ENCODE assay signal across 7 cellular contexts in genomic region chr1:36397083-36397377, GRCh38. TPM values are rescaled to one million over a fixed set of nuclear protein-coding genes. Genes with fewer than 3 reads are reported as not detected.
A peak's percentile ranks its signal among the peaks of the same experiment; 100 is the strongest.
DNase-seq lines count a peak whose midpoint lies in the region; ATAC-seq, FAIRE-seq and TF ChIP-seq lines count a peak whose summit lies in the region.

No MANE protein-coding gene starts in this region.

- peaks cover 0 to 9% of the 10 kb centered on the region in 2 experiments for H4K20me1 ChIP-seq in H1 (replicated peaks in 1 of 2; ENCODE audit: control insufficient read depth in 1 of 2, insufficient read depth in 2 of 2, low read length in 2 of 2)
- no peaks in the 10 kb centered on the region for H4K20me1 ChIP-seq in neural cell (ENCODE audit: insufficient read depth)

- H3K79me2 ChIP-seq in H1 (ENCODE audit: control insufficient read depth in 1 of 2, insufficient read depth in 2 of 2, low read length in 2 of 2): peaks cover 0 to 11% of the 10 kb centered on the region in 2 experiments; a peak in 3 of 4 replicates
- no peaks in the 10 kb centered on the region for H3K79me2 ChIP-seq in neural cell (replicated peaks; ENCODE audit: insufficient read depth, low read length)

- peak overlapping the region; percentile 85 for H2BK5ac ChIP-seq in H1 (ENCODE audit: low read depth, low read length)

- no peaks in the 10 kb centered on the region for H3K9me2 ChIP-seq in neural cell (ENCODE audit: insufficient read depth, low read length)

- H2AFZ ChIP-seq in H1 (ENCODE audit: low read length) (peak overlapping the region; percentile 66; the same call in 1 of the 2 replicates), neural cell (ENCODE audit: low read depth, low read length) (peak overlapping the region; percentile 65)

- TF ChIP-seq CTCF in NB4 (IDR thresholded peaks at IDR 0.05; ENCODE audit: low read depth, low read length): no peak
- no peak for TF ChIP-seq CTCF in H1 (IDR thresholded peaks at IDR 0.05; ENCODE audit: control extremely low read depth in 1 of 3, insufficient read depth in 1 of 3, low read depth in 1 of 3, low read length in 3 of 3)
- TF ChIP-seq CTCF in neural cell (IDR thresholded peaks at IDR 0.05; ENCODE audit: poor library complexity, severe bottlenecking): no peak
- TF ChIP-seq CTCF in foreskin keratinocyte (conservative IDR thresholded peaks at IDR 0.05): no peak

- ATAC-seq in GM21576 (IDR thresholded peaks at IDR 0.05; ENCODE audit: unreplicated experiment): peak; percentile 20
- ATAC-seq in foreskin keratinocyte: no peak

- TF ChIP-seq POLR2A in NB4 (IDR thresholded peaks at IDR 0.05; ENCODE audit: extremely low read depth, insufficient read length) (no peak), H1 (IDR thresholded peaks at IDR 0.05; ENCODE audit: control extremely low read depth in 1 of 2, low read depth in 2 of 2, low read length in 2 of 2) (no peak)

- H3K4me2 ChIP-seq in H1 (ENCODE audit: insufficient read depth in 1 of 2, low read depth in 2 of 2, low read length in 2 of 2): peak overlapping the region; percentile 87 to 98
- H3K4me2 ChIP-seq in neural cell (ENCODE audit: low read length): peak overlapping the region; percentile 71

- H3K36me3 ChIP-seq in H1 (ENCODE audit: control insufficient read depth in 2 of 4, insufficient read depth in 4 of 4, low read length in 3 of 4): peaks cover 3 to 14% (median 13%) of the 10 kb centered on the region in 4 experiments; a peak in 7 of 8 replicates
- H3K36me3 ChIP-seq in neural cell (ENCODE audit: insufficient read depth, low read length): no peaks in the 10 kb centered on the region

- CTCF ChIA-PET in H1 (lab: Charles Lee; ENCODE audit: partially characterized antibody): interaction anchor here (0.8 to 3.6 kb wide), 8 partner anchors 8 to 172 kb away, joined by 3 to 28 read pairs (median 4); partner anchors contain the start of genes OSCP1 and THRAP3

- peak overlapping the region; percentile 81; the same call in 1 of the 2 replicates for H2BK15ac ChIP-seq in H1 (ENCODE audit: low read length)

- H4K8ac ChIP-seq in H1 (ENCODE audit: extremely low read depth, insufficient read depth, low read length): peak overlapping the region; percentile 96; the same call in 1 of the 2 replicates

- H3K9me3 ChIP-seq in H1 (ENCODE audit: insufficient read depth in 2 of 2, low read depth in 1 of 2, low read length in 1 of 2) (no peaks in the 10 kb centered on the region), neural cell (ENCODE audit: low read length) (no peaks in the 10 kb centered on the region)

- H3K18ac ChIP-seq in H1 (ENCODE audit: extremely low read depth, low read length): peak overlapping the region; percentile 75

- H3K4me3 ChIP-seq in NB4 (ENCODE audit: low read depth, low read length) (peak overlapping the region; percentile 91), H1 (ENCODE audit: extremely low read depth in 1 of 4, insufficient read depth in 2 of 4, low read depth in 3 of 4, low read length in 4 of 4) (peak overlapping the region; percentile 73 to 87 (median 78)), neural cell (ENCODE audit: low read length) (peak overlapping the region; percentile 86)

- POLR2A ChIA-PET in H1 (lab: Charles Lee; ENCODE audit: partially characterized antibody): interaction anchor here (0.8 to 6.2 kb wide), 10 partner anchors 12 to 91 kb away, joined by 3 to 36 read pairs (median 4); partner anchors contain the start of genes EVA1B and SH3D21

- H2BK120ac ChIP-seq in H1 (replicated peaks; ENCODE audit: low read depth, low read length): no peak overlapping the region

- H3K79me1 ChIP-seq in H1 (ENCODE audit: low read depth, low read length): peaks cover 3% of the 10 kb centered on the region; the same call in 1 of the 2 replicates

- H2BK12ac ChIP-seq in H1 (ENCODE audit: low read depth, low read length): peak overlapping the region; percentile 80; the same call in 1 of the 2 replicates

- H4K5ac ChIP-seq in H1 (ENCODE audit: insufficient read length, low read depth, low read length): peak overlapping the region; percentile 62

- H4K91ac ChIP-seq in H1 (replicated peaks; ENCODE audit: insufficient read length, low read length): no peak overlapping the region

- H3F3A ChIP-seq in neural cell (ENCODE audit: insufficient read depth, low read length, poor library complexity, severe bottlenecking): no peaks in the 10 kb centered on the region

- H3K14ac ChIP-seq in H1 (ENCODE audit: insufficient read length): no peak overlapping the region

- H3K27me3 ChIP-seq in H1 (replicated peaks in 1 of 4; ENCODE audit: control insufficient read depth in 3 of 4, extremely low read depth in 1 of 4, insufficient read depth in 3 of 4, low read length in 3 of 4): no peaks in the 10 kb centered on the region
- no peaks in the 10 kb centered on the region for H3K27me3 ChIP-seq in neural cell (ENCODE audit: insufficient read depth, low read depth, low read length)
- no peaks in the 10 kb centered on the region for H3K27me3 ChIP-seq in foreskin keratinocyte

- no peak overlapping the region for H2BK20ac ChIP-seq in H1 (ENCODE audit: low read length)

- H3K4me1 ChIP-seq in H1 (replicated peaks in 1 of 4; ENCODE audit: control insufficient read depth in 3 of 4, insufficient read depth in 4 of 4, low read length in 3 of 4) (peaks cover 0 to 11% (median 9%) of the 10 kb centered on the region in 4 experiments; a peak in 5 of 7 replicates), foreskin keratinocyte (no peaks in the 10 kb centered on the region)

- H3K27ac ChIP-seq in H1 (ENCODE audit: low read depth, low read length) (0 out of 2 replicates have a peak overlapping the region, but pooled peaks have one; percentile 25), neural cell (ENCODE audit: low read length) (peak overlapping the region; percentile 60), foreskin keratinocyte (no peak overlapping the region)

- TF ChIP-seq RAD21 in H1 (IDR thresholded peaks at IDR 0.05 in 1 of 2, conservative IDR thresholded peaks at IDR 0.05 in 1 of 2; ENCODE audit: low read depth in 2 of 2, low read length in 2 of 2) (no peak), neural cell (conservative IDR thresholded peaks at IDR 0.05) (no peak)

- peak overlapping the region; percentile 48; the same call in 1 of the 2 replicates for H2AK5ac ChIP-seq in H1 (ENCODE audit: low read depth, low read length)

- no peak for TF ChIP-seq EP300 in H1 (IDR thresholded peaks at IDR 0.05; ENCODE audit: borderline replicate concordance in 1 of 2, low read depth in 2 of 2, low read length in 2 of 2)
- no peak for TF ChIP-seq EP300 in neural cell (conservative IDR thresholded peaks at IDR 0.05; ENCODE audit: poor library complexity, severe bottlenecking)

- peaks cover 11% of the 10 kb centered on the region for H3K23me2 ChIP-seq in H1 (ENCODE audit: low read depth, low read length)

- FAIRE-seq in H1 (lab: Jason Lieb, UNC): no peak

- peak overlapping the region; percentile 64 for H3K56ac ChIP-seq in H1 (replicated peaks; ENCODE audit: insufficient read length, low read depth, low read length)

- peak overlapping the region; percentile 84 for H3K4ac ChIP-seq in H1 (replicated peaks; ENCODE audit: insufficient read length, low read depth, low read length)

- DNase-seq in NB4 (ENCODE audit: low read depth): no peak
- no peak for DNase-seq in H1 (ENCODE audit: low read depth in 1 of 2, low spot score in 2 of 2)
- DNase-seq in foreskin keratinocyte: no peak
- no peak for DNase-seq in HT-29 (ENCODE audit: low spot score)
- DNase-seq in NCI-H1417 (lab: John Stamatoyannopoulos, UW): no peak

- no peak overlapping the region for H3K23ac ChIP-seq in H1 (ENCODE audit: insufficient read length)

- H3K9ac ChIP-seq in H1 (replicated peaks in 1 of 4; ENCODE audit: extremely low read depth in 1 of 4, low read depth in 3 of 4, low read length in 3 of 4): peak overlapping the region; percentile 60 to 94 (median 76)
- peak overlapping the region; percentile 81 for H3K9ac ChIP-seq in neural cell (ENCODE audit: low read length)

- 23% methylated on average over 5 of the region's 5 CpGs; no CpG with 5 or more reads in 1 of the 2 experiments for WGBS in H1 (ENCODE audit: extremely low coverage in 1 of 2, insufficient coverage in 1 of 2, insufficient read length in 1 of 2, insufficient replicate concordance in 2 of 2, low coverage in 1 of 2, low lambda C conversion rate in 2 of 2, missing lambda C conversion rate in 1 of 2), 2 experiments

RNA-seq across cellular contexts. Expression of gene LSM10, which starts 0.7 kb away (rescaled TPM):
- total RNA-seq in H1 (2021; fragmentation: NEBNext Ultra II Directional; extraction: Animal tissue kit (Norgen Biotek cat#: 25700)): 59.1 and 59.5 TPM in 2 replicates
- polyA plus RNA-seq in H1 (2011; rRNA removed) (127 and 140 TPM in 2 replicates), neural cell (1.3 and 3.2 TPM in 2 replicates), foreskin keratinocyte (73.4 and 73.9 TPM in 2 replicates)
- polyA plus RNA-seq in H1 (2011; cell fraction: cytosol; rRNA removed): 111 TPM
- polyA plus RNA-seq in H1 (2011; cell fraction: nucleus; rRNA removed): 81.9 TPM
- polyA plus RNA-seq in H1 (2012, experiment 1 of 2): 50.0 to 87.8 TPM (median 80.4 TPM) in 4 replicates
- 128 TPM for polyA plus RNA-seq in H1 (2012, experiment 2 of 2)
- polyA plus RNA-seq in H1 (2013, experiment 1 of 2): 49.0 TPM
- 51.5 TPM for polyA plus RNA-seq in H1 (2013, experiment 2 of 2)
- 48.7 and 51.4 TPM in 2 replicates for polyA minus RNA-seq in H1 (2011; rRNA and poly(A)+ RNA removed)
- polyA minus RNA-seq in H1 (2011; cell fraction: cytosol; rRNA and poly(A)+ RNA removed): 28.0 TPM
- 25.3 TPM for polyA minus RNA-seq in H1 (2011; cell fraction: nucleus; rRNA and poly(A)+ RNA removed)
- 1.0 and 2.7 TPM in 2 replicates for polyA minus RNA-seq in neural cell
- total RNA-seq in foreskin keratinocyte: 16.1 and 25.6 TPM in 2 replicates
- 13.4 and 13.8 TPM in 2 replicates for total RNA-seq in HT-29 (2014; rRNA removed; shearing (Covaris generic))

RNA-seq across cellular contexts. Expression of gene STK40, which starts 11.3 kb away (rescaled TPM):
- 25.3 and 28.6 TPM in 2 replicates for total RNA-seq in H1 (2021; fragmentation: NEBNext Ultra II Directional; extraction: Animal tissue kit (Norgen Biotek cat#: 25700))
- polyA plus RNA-seq in H1 (2011; rRNA removed) (13.6 and 18.4 TPM in 2 replicates), neural cell (8.4 and 10.5 TPM in 2 replicates), foreskin keratinocyte (8.4 and 8.7 TPM in 2 replicates)
- polyA plus RNA-seq in H1 (2011; cell fraction: cytosol; rRNA removed): 13.7 TPM
- polyA plus RNA-seq in H1 (2011; cell fraction: nucleus; rRNA removed): 21.5 TPM
- polyA plus RNA-seq in H1 (2012, experiment 1 of 2): 13.3 to 18.6 TPM (median 17.3 TPM) in 4 replicates
- 17.6 TPM for polyA plus RNA-seq in H1 (2012, experiment 2 of 2)
- polyA plus RNA-seq in H1 (2013, experiment 1 of 2): 16.9 TPM
- 16.6 TPM for polyA plus RNA-seq in H1 (2013, experiment 2 of 2)
- polyA minus RNA-seq in H1 (2011; rRNA and poly(A)+ RNA removed): 16.3 and 18.9 TPM in 2 replicates
- 9.5 TPM for polyA minus RNA-seq in H1 (2011; cell fraction: cytosol; rRNA and poly(A)+ RNA removed)
- polyA minus RNA-seq in H1 (2011; cell fraction: nucleus; rRNA and poly(A)+ RNA removed): 5.5 TPM
- polyA minus RNA-seq in neural cell: 17.2 and 19.7 TPM in 2 replicates
- total RNA-seq in foreskin keratinocyte: 11.5 and 12.6 TPM in 2 replicates
- total RNA-seq in HT-29 (2014; rRNA removed; shearing (Covaris generic)): 21.0 and 26.2 TPM in 2 replicates

RNA-seq across cellular contexts. Expression of gene OSCP1, which starts 53.2 kb away (rescaled TPM):
- total RNA-seq in H1 (2021; fragmentation: NEBNext Ultra II Directional; extraction: Animal tissue kit (Norgen Biotek cat#: 25700)): 1.4 and 1.8 TPM in 2 replicates
- polyA plus RNA-seq in H1 (2011; rRNA removed) (3.2 and 3.3 TPM in 2 replicates), neural cell (16.2 and 20.7 TPM in 2 replicates), foreskin keratinocyte (4.9 TPM in 2 replicates)
- 2.4 TPM for polyA plus RNA-seq in H1 (2011; cell fraction: cytosol; rRNA removed)
- polyA plus RNA-seq in H1 (2011; cell fraction: nucleus; rRNA removed): 1.9 TPM
- 2.8 to 4.8 TPM (median 4.1 TPM) in 4 replicates for polyA plus RNA-seq in H1 (2012, experiment 1 of 2)
- 3.5 TPM for polyA plus RNA-seq in H1 (2012, experiment 2 of 2)
- 2.0 TPM for polyA plus RNA-seq in H1 (2013, experiment 1 of 2)
- 2.2 TPM for polyA plus RNA-seq in H1 (2013, experiment 2 of 2)
- polyA minus RNA-seq in H1 (2011; rRNA and poly(A)+ RNA removed): 1.7 and 4.6 TPM in 2 replicates
- polyA minus RNA-seq in H1 (2011; cell fraction: cytosol; rRNA and poly(A)+ RNA removed): 0.81 TPM
- 4.4 TPM for polyA minus RNA-seq in H1 (2011; cell fraction: nucleus; rRNA and poly(A)+ RNA removed)
- 22.2 and 25.6 TPM in 2 replicates for polyA minus RNA-seq in neural cell
- 4.4 and 5.8 TPM in 2 replicates for total RNA-seq in foreskin keratinocyte
- total RNA-seq in HT-29 (2014; rRNA removed; shearing (Covaris generic)): 1.1 and 2.0 TPM in 2 replicates
